ENCODE assay signal across 6 cellular contexts in the genomic region with DNA sequence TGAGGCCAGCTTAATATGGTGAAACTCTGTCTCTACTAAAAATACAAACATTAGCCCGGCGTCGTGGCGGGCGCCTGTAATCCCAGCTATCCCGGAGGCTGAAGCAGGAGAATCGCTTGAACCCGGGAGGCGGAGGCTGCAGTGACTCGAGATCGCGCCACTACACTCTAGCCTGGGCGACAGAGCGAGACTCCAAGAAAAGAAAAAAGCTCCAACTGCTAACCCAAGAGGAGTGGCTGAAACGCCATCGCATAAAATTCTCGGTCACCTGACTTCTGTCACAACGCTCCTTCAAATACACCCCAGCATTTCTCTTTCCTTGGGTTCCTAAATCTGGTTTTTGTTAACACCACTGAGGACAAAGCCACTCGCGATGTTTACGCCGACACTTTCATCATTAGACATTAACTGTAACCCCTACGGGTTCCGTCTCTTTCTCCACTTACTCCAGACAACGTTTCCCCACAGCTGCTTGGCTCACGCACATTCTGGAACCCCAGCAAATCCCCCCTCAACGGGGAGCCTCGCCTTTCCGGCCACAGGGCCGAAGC. TPM values are rescaled to one million over a fixed set of nuclear protein-coding genes. Genes with fewer than 3 reads are reported as not detected.
DNase-seq lines count a peak whose midpoint lies in the region; TF ChIP-seq lines count a peak whose summit lies in the region.

No MANE protein-coding gene starts in this region.

- H3K4me1 ChIP-seq in skeletal muscle tissue (ENCODE audit: control insufficient read depth in 3 of 3, insufficient read depth in 3 of 3, low read length in 3 of 3) = peaks cover 22 to 35% (median 25%) of the 10 kb centered on the region in 3 donors

- H3K27me3 ChIP-seq in skeletal muscle tissue (ENCODE audit: control insufficient read depth in 3 of 3, insufficient read depth in 3 of 3, low read length in 3 of 3) = no peaks in the 10 kb centered on the region

- peak overlapping the region; percentile 100 for H3K9ac ChIP-seq in skeletal muscle tissue (ENCODE audit: low read depth in 1 of 3, low read length in 3 of 3)

- H3K27ac ChIP-seq in skeletal muscle tissue (ENCODE audit: low read depth, low read length) = peak overlapping the region; percentile 100

- TF ChIP-seq CTCF in epithelial cell of proximal tubule (conservative IDR thresholded peaks at IDR 0.05; ENCODE audit: low read depth, low read length) = no peak

- H3K36me3 ChIP-seq in skeletal muscle tissue (ENCODE audit: control insufficient read depth in 3 of 3, insufficient read depth in 3 of 3, low read length in 3 of 3) = peaks cover 6 to 9% (median 9%) of the 10 kb centered on the region in 3 donors

- H3K4me3 ChIP-seq in epithelial cell of proximal tubule (ENCODE audit: low read depth, low read length) (peak overlapping the region; percentile 99), skeletal muscle tissue (ENCODE audit: low read length in 3 of 3) (peak overlapping the region; percentile 91 to 100 (median 100))

- H3K9me3 ChIP-seq in skeletal muscle tissue (ENCODE audit: control insufficient read depth in 3 of 3, low read length in 3 of 3) = no peaks in the 10 kb centered on the region

- peak; percentile 61 for DNase-seq in NOMO-1 treated with DMSO at 0.1 percent for 48 hours (lab: John Stamatoyannopoulos, UW; ENCODE audit: unreplicated experiment)
- no peak for DNase-seq in NOMO-1 treated with dmso at 0.1 percent for 144 hours (lab: John Stamatoyannopoulos, UW; ENCODE audit: unreplicated experiment)
- DNase-seq in NCI-H748 (lab: John Stamatoyannopoulos, UW; ENCODE audit: unreplicated experiment) = peak; percentile 58
- no peak for DNase-seq in epithelial cell of proximal tubule (ENCODE audit: low read depth)
- no peak for DNase-seq in activated CD4-positive, CD25-positive, alpha-beta regulatory T cell (lab: John Stamatoyannopoulos, UW)

RNA-seq across cellular contexts. Expression of gene CLK1, which starts 0.7 kb away (rescaled TPM):
- 29.7 and 52.9 TPM in 2 replicates for total RNA-seq in epithelial cell of proximal tubule
- total RNA-seq in skeletal muscle tissue = 99.2 TPM

RNA-seq across cellular contexts. Expression of gene PPIL3, which starts 25.1 kb away (rescaled TPM):
- 28.6 and 36.6 TPM in 2 replicates for total RNA-seq in epithelial cell of proximal tubule
- 63.7 TPM for total RNA-seq in skeletal muscle tissue

RNA-seq across cellular contexts. Expression of gene NIF3L1, which starts 25.4 kb away (rescaled TPM):
- total RNA-seq in epithelial cell of proximal tubule = 36.4 and 59.3 TPM in 2 replicates
- total RNA-seq in skeletal muscle tissue = 23.0 TPM

RNA-seq across cellular contexts. Expression of gene BZW1, which starts 52.0 kb away (rescaled TPM):
- total RNA-seq in epithelial cell of proximal tubule = 594 and 699 TPM in 2 replicates
- 180 TPM for total RNA-seq in skeletal muscle tissue

Comparison
In these comparisons a context has a peak if more than half of its experiments do, and no peak if none do; other contexts are left out.
1. DNase-seq: peak in NOMO-1 treated with DMSO at 0.1 percent for 48 hours (single experiment) and NCI-H748 (single experiment); none in NOMO-1 treated with dmso at 0.1 percent for 144 hours (single experiment), epithelial cell of proximal tubule (single experiment) and activated CD4-positive, CD25-positive, alpha-beta regulatory T cell (0 of 4).